Comparison of ENCODE assay signal across 25 cellular contexts in the genomic region with DNA sequence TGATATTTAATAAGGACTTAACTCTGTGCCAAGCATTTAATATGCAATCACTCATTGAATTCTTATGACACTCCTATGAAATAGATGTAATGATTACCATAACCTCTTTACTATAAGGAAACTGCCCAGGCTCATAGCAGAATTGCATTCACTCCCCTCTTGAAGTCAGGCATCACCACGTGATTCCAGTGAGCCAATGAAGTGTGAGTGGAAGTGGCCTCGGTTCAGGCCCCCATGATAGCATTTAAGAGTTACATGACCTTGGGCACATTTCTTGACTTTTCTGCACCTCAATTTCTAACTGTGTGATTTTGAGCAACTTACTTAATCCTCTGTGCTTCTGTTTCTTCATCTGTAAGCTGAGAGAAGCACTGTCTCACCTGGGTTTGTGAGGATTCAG.
"Had no signal": no experiment of that assay in that cellular context is flagged by ENCODE, and none has a peak within 500 bp of the region (broad histone marks: within the 10 kb centered on the region; RNA-seq: fewer than 3 reads in every experiment).

No MANE protein-coding gene starts in this region.

- H3K36me3 ChIP-seq: adrenal gland, brain microvascular endothelial cell, breast epithelium had no signal

- H3K9me3 ChIP-seq: adrenal gland, body of pancreas, breast epithelium had no signal

- H3K27me3 Mint-ChIP-seq: activated CD4-positive, alpha-beta T cell treated with anti-CD3 and anti-CD28 coated beads for 36 hours; activated CD4-positive, alpha-beta T cell treated with anti-CD3 and anti-CD28 coated beads, Interleukin-2, amount 10 ng/mL, durations not matched to agents 7 days and 5 days; activated CD8-positive, alpha-beta memory T cell treated with anti-CD3 and anti-CD28 coated beads, Interleukin-2, amount 10 ng/mL, durations not matched to agents 7 days and 5 days; activated naive CD8-positive, alpha-beta T cell treated with anti-CD3 and anti-CD28 coated beads for 36 hours had no signal

- FAIRE-seq: astrocyte had no signal

- ATAC-seq: activated CD4-positive, CD25-positive, alpha-beta regulatory T cell treated with anti-CD3 and anti-CD28 coated beads, Interleukin-2, amount 50 U/mL, for 24 hours; activated T-helper 17 cell treated with anti-CD3 and anti-CD28 coated beads, Interleukin-2, amount 50 U/mL, for 72 hours; body of pancreas had no signal

- H3K4me1 ChIP-seq: adrenal gland, body of pancreas, breast epithelium had no signal

- H3K4me3 Mint-ChIP-seq: activated CD4-positive, alpha-beta memory T cell treated with anti-CD3 and anti-CD28 coated beads, Interleukin-2, amount 10 ng/mL, durations not matched to agents 7 days and 5 days; activated CD4-positive, alpha-beta T cell treated with anti-CD3 and anti-CD28 coated beads for 36 hours; activated CD4-positive, alpha-beta T cell treated with anti-CD3 and anti-CD28 coated beads, Interleukin-2, amount 10 ng/mL, durations not matched to agents 7 days and 5 days; activated CD8-positive, alpha-beta memory T cell treated with anti-CD3 and anti-CD28 coated beads, Interleukin-2, amount 10 ng/mL, durations not matched to agents 7 days and 5 days; activated CD8-positive, alpha-beta T cell treated with anti-CD3 and anti-CD28 coated beads, Interleukin-2, amount 10 ng/mL, durations not matched to agents 7 days and 5 days; activated naive CD4-positive, alpha-beta T cell treated with anti-CD3 and anti-CD28 coated beads for 36 hours; activated naive CD8-positive, alpha-beta T cell treated with anti-CD3 and anti-CD28 coated beads for 36 hours; activated T-cell treated with anti-CD3 and anti-CD28 coated beads, Interleukin-2, amount 50 U/mL, for 24 hours; activated T-helper 1 cell treated with anti-CD3 and anti-CD28 coated beads, Interleukin-12 subunit alpha, Interleukin-12 subunit beta, Interleukin-2, Interleukin-4 antibody, amounts not matched to agents 30 ng/mL and 10 ng/mL and 1 ng/mL, durations not matched to agents 14 hours and 24 hours and 36 hours; activated T-helper 17 cell treated with anti-CD3 and anti-CD28 coated beads, Interleukin-2, amount 50 U/mL, for 72 hours; T-helper 1 cell treated with Interleukin-12 subunit alpha and Interleukin-12 subunit beta and Interleukin-4 antibody, amounts not matched to agents 30 μg/mL and 1 μg/mL, for 36 hours; T-helper 2 cell treated with Interferon-gamma antibody and Interleukin-4, amounts not matched to agents 5 μg/mL and 100 μg/mL, for 36 hours had no signal

- H3K36me3 Mint-ChIP-seq: activated CD8-positive, alpha-beta memory T cell treated with anti-CD3 and anti-CD28 coated beads, Interleukin-2, amount 10 ng/mL, durations not matched to agents 7 days and 5 days; activated naive CD4-positive, alpha-beta T cell treated with anti-CD3 and anti-CD28 coated beads, Interleukin-2, amount 50 U/mL, for 72 hours; activated naive CD8-positive, alpha-beta T cell treated with anti-CD3 and anti-CD28 coated beads for 36 hours had no signal

- DNase-seq: activated CD4-positive, alpha-beta T cell treated with anti-CD3 and anti-CD28 coated beads for 1 hour; activated CD4-positive, alpha-beta T cell treated with anti-CD3 and anti-CD28 coated beads for 36 hours; activated CD4-positive, alpha-beta T cell treated with anti-CD3 and anti-CD28 coated beads for 48 hours; activated naive CD4-positive, alpha-beta T cell treated with anti-CD3 and anti-CD28 coated beads, Interleukin-2, amount 50 U/mL, for 16 hours; activated naive CD8-positive, alpha-beta T cell treated with anti-CD3 and anti-CD28 coated beads for 36 hours; aorta; T-helper 9 cell had no signal

- H3K27ac Mint-ChIP-seq: activated CD4-positive, alpha-beta memory T cell treated with anti-CD3 and anti-CD28 coated beads, Interleukin-2, amount 10 ng/mL, durations not matched to agents 7 days and 5 days; activated CD4-positive, alpha-beta T cell treated with anti-CD3 and anti-CD28 coated beads for 36 hours; activated CD4-positive, alpha-beta T cell treated with anti-CD3 and anti-CD28 coated beads, Interleukin-2, amount 10 ng/mL, durations not matched to agents 7 days and 5 days; activated CD8-positive, alpha-beta memory T cell treated with anti-CD3 and anti-CD28 coated beads, Interleukin-2, amount 10 ng/mL, durations not matched to agents 7 days and 5 days; activated CD8-positive, alpha-beta T cell treated with anti-CD3 and anti-CD28 coated beads, Interleukin-2, amount 10 ng/mL, durations not matched to agents 7 days and 5 days; activated naive CD4-positive, alpha-beta T cell treated with anti-CD3 and anti-CD28 coated beads for 36 hours; activated naive CD4-positive, alpha-beta T cell treated with anti-CD3 and anti-CD28 coated beads, Interleukin-2, amount 50 U/mL, for 72 hours; activated naive CD8-positive, alpha-beta T cell treated with anti-CD3 and anti-CD28 coated beads for 36 hours; activated T-cell treated with anti-CD3 and anti-CD28 coated beads, Interleukin-2, amount 50 U/mL, for 24 hours; activated T-helper 1 cell treated with anti-CD3 and anti-CD28 coated beads, Interleukin-12 subunit alpha, Interleukin-12 subunit beta, Interleukin-2, Interleukin-4 antibody, amounts not matched to agents 30 ng/mL and 10 ng/mL and 1 ng/mL, durations not matched to agents 14 hours and 24 hours and 36 hours; activated T-helper 17 cell treated with anti-CD3 and anti-CD28 coated beads, Interleukin-2, amount 50 U/mL, for 72 hours; T-helper 1 cell treated with Interleukin-12 subunit alpha and Interleukin-12 subunit beta and Interleukin-4 antibody, amounts not matched to agents 30 μg/mL and 1 μg/mL, for 36 hours; T-helper 2 cell treated with Interferon-gamma antibody and Interleukin-4, amounts not matched to agents 5 μg/mL and 100 μg/mL, for 36 hours had no signal

- H3K9me3 Mint-ChIP-seq: activated CD4-positive, alpha-beta memory T cell treated with anti-CD3 and anti-CD28 coated beads, Interleukin-2, amount 10 ng/mL, durations not matched to agents 7 days and 5 days; activated CD4-positive, alpha-beta T cell treated with anti-CD3 and anti-CD28 coated beads, Interleukin-2, amount 10 ng/mL, durations not matched to agents 7 days and 5 days; activated naive CD4-positive, alpha-beta T cell treated with anti-CD3 and anti-CD28 coated beads for 36 hours; activated naive CD4-positive, alpha-beta T cell treated with anti-CD3 and anti-CD28 coated beads, Interleukin-2, amount 50 U/mL, for 72 hours; activated naive CD8-positive, alpha-beta T cell treated with anti-CD3 and anti-CD28 coated beads for 36 hours; activated T-cell treated with anti-CD3 and anti-CD28 coated beads, Interleukin-2, amount 50 U/mL, for 24 hours; activated T-helper 1 cell treated with anti-CD3 and anti-CD28 coated beads, Interleukin-12 subunit alpha, Interleukin-12 subunit beta, Interleukin-2, Interleukin-4 antibody, amounts not matched to agents 30 ng/mL and 10 ng/mL and 1 ng/mL, durations not matched to agents 14 hours and 24 hours and 36 hours; activated T-helper 17 cell treated with anti-CD3 and anti-CD28 coated beads, Interleukin-2, amount 50 U/mL, for 72 hours; T-helper 1 cell treated with Interleukin-12 subunit alpha and Interleukin-12 subunit beta and Interleukin-4 antibody, amounts not matched to agents 30 μg/mL and 1 μg/mL, for 36 hours; T-helper 2 cell treated with Interferon-gamma antibody and Interleukin-4, amounts not matched to agents 5 μg/mL and 100 μg/mL, for 36 hours had no signal

- H3K27me3 ChIP-seq: adrenal gland, body of pancreas, brain microvascular endothelial cell, breast epithelium had no signal

- H3K4me3 ChIP-seq: adrenal gland, body of pancreas, breast epithelium had no signal

- H3K4me1 Mint-ChIP-seq: activated CD4-positive, alpha-beta memory T cell treated with anti-CD3 and anti-CD28 coated beads, Interleukin-2, amount 10 ng/mL, durations not matched to agents 7 days and 5 days; activated CD4-positive, alpha-beta T cell treated with anti-CD3 and anti-CD28 coated beads, Interleukin-2, amount 10 ng/mL, durations not matched to agents 7 days and 5 days; activated CD8-positive, alpha-beta memory T cell treated with anti-CD3 and anti-CD28 coated beads, Interleukin-2, amount 10 ng/mL, durations not matched to agents 7 days and 5 days; activated naive CD8-positive, alpha-beta T cell treated with anti-CD3 and anti-CD28 coated beads for 36 hours; activated T-helper 17 cell treated with anti-CD3 and anti-CD28 coated beads, Interleukin-2, amount 50 U/mL, for 72 hours had no signal

- H3K27ac ChIP-seq: adrenal gland, body of pancreas, brain microvascular endothelial cell, breast epithelium, VCaP had no signal
